In the genomic region with DNA sequence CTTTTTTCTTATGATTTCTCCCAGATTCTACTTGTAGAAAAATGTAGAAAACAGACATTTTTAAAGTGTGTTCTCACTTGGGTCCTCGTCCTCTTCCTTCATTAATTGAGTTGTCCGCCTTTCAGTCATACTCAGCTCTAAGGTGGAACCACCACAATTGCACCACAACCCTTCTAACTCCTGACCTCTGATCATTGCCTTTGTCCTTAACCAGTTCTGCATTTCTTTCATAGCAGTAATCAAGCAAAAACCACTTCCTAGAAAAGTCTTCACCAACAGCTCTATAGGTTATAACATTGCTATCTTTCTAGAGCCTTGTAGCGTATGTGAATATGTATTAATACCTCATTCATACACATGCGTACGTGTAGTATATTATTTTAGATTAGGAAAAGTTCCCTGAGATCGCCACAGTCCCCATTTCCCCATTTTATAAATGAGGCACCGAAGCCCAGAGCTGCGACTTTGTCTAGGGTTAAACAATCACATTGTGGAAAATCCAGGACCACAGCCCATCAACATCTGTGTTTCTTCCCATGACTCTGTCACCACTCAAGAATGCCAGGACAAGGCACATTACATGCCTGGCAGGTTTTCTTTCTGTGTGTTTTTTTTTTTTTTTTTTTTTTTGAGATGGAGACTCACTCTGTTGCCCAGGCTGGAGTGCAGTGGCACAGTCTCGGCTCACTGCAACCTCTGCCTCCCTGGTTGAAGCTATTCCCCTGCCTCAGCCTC, we compare ENCODE assay signal across 31 cellular contexts.
DNase-seq lines count a peak whose midpoint lies in the region; ATAC-seq and TF ChIP-seq lines count a peak whose summit lies in the region.
"Had no signal": no experiment of that assay in that cellular context is flagged by ENCODE, and none has a peak within 500 bp of the region (broad histone marks: within the 10 kb centered on the region; RNA-seq: fewer than 3 reads in every experiment).

No MANE protein-coding gene starts in this region.

- H3K27ac ChIP-seq in upper lobe of right lung = no peak overlapping the region
- H3K27ac ChIP-seq in ovary = no peak overlapping the region
- H3K27ac ChIP-seq: 22Rv1, C4-2B, lower lobe of right lung, parathyroid adenoma, right atrium auricular region had no signal

- intact Hi-C loops in upper lobe of right lung (cut with DNase I) = no loop called here
- intact Hi-C loops in ovary (cut with DNase I) = no loop called here
- intact Hi-C loops in head of caudate nucleus (cut with DNase I) = no loop called here

- ATAC-seq in upper lobe of right lung = peak; percentile 58
- ATAC-seq: esophagus mucosa; HepG2; lower lobe of right lung; Right ventricle myocardium inferior; stimulated activated naive CD8-positive, alpha-beta T cell treated with anti-CD3 and anti-CD28 coated beads, Interleukin-15, Interleukin-2, amounts not matched to agents 100 U/mL and 50 U/mL, for 24 hours had no signal

- H3K36me3 ChIP-seq in upper lobe of right lung = no peaks in the 10 kb centered on the region
- H3K36me3 ChIP-seq in ovary = no peaks in the 10 kb centered on the region
- H3K36me3 ChIP-seq: lower lobe of right lung, right atrium auricular region had no signal

- H3K4me3 ChIP-seq in upper lobe of right lung (no peak overlapping the region), ovary (no peak overlapping the region)
- H3K4me3 ChIP-seq: lower lobe of right lung, right atrium auricular region, smooth muscle cell had no signal

- H3K9me3 ChIP-seq in upper lobe of right lung (no peaks in the 10 kb centered on the region), ovary (no peaks in the 10 kb centered on the region)
- H3K9me3 ChIP-seq: lower lobe of right lung, right atrium auricular region, SK-N-SH had no signal

- peak; percentile 20 for DNase-seq in DMS53 (lab: John Stamatoyannopoulos, UW)
- DNase-seq in DMS53 treated with DMSO at 0.1 percent for 48 hours (lab: John Stamatoyannopoulos, UW; ENCODE audit: unreplicated experiment) = no peak
- peak; percentile 83 for DNase-seq in NOMO-1 treated with dmso at 0.1 percent for 144 hours (lab: John Stamatoyannopoulos, UW; ENCODE audit: unreplicated experiment)
- peak; percentile 67 for DNase-seq in islet precursor cell
- DNase-seq in upper lobe of right lung = no peak
- DNase-seq in ovary = no peak
- DNase-seq in mesenteric fat pad (ENCODE audit: low spot score) = no peak
- DNase-seq in head of caudate nucleus = no peak
- DNase-seq: activated CD4-positive, alpha-beta memory T cell treated with anti-CD3 and anti-CD28 coated beads, Interleukin-2, amount 10 ng/mL, durations not matched to agents 7 days and 5 days; activated CD4-positive, CD25-positive, alpha-beta regulatory T cell treated with anti-CD3 and anti-CD28 coated beads, Interleukin-2, amount 50 U/mL, for 72 hours; activated CD8-positive, alpha-beta memory T cell treated with anti-CD3 and anti-CD28 coated beads, Interleukin-2, amount 50 U/mL, for 48 hours; activated naive CD4-positive, alpha-beta T cell treated with Interleukin-2 at 50 U/mL for 16 hours; dermis blood vessel endothelial cell; glutamatergic neuron; H9; Karpas-422; lower lobe of right lung; NCI-H1092; NCI-H187; NCI-H510A; SK-N-SH; stimulated activated naive CD8-positive, alpha-beta T cell treated with anti-CD3 and anti-CD28 coated beads, Interleukin-15, Interleukin-2, amounts not matched to agents 100 U/mL and 50 U/mL, for 24 hours; T-helper 2 cell had no signal

- WGBS in ovary, 3 donors = 94 to 95% (median 95%) methylated on average over 9 of the region's 9 CpGs

- no peaks in the 10 kb centered on the region for H3K4me1 ChIP-seq in upper lobe of right lung
- H3K4me1 ChIP-seq in ovary (ENCODE audit: insufficient read depth) = no peaks in the 10 kb centered on the region
- H3K4me1 ChIP-seq: lower lobe of right lung, parathyroid adenoma, right atrium auricular region had no signal

- TF ChIP-seq CTCF in upper lobe of right lung (IDR thresholded peaks at IDR 0.05) (no peak), ovary (IDR thresholded peaks at IDR 0.05) (no peak)

- TF ChIP-seq EP300 in ovary (IDR thresholded peaks at IDR 0.05) = no peak

- TF ChIP-seq POLR2A in ovary (IDR thresholded peaks at IDR 0.05) = no peak

- H3K27me3 ChIP-seq in upper lobe of right lung (no peaks in the 10 kb centered on the region), ovary (no peaks in the 10 kb centered on the region)
- H3K27me3 ChIP-seq: right atrium auricular region had no signal

Comparison
In these comparisons a context has a peak if more than half of its experiments do, and no peak if none do; other contexts are left out.
1. DNase-seq: peak in DMS53 (single experiment), NOMO-1 treated with dmso at 0.1 percent for 144 hours (single experiment) and islet precursor cell (single experiment); none in DMS53 treated with DMSO at 0.1 percent for 48 hours (single experiment), upper lobe of right lung (single experiment), ovary (0 of 5), mesenteric fat pad (single experiment) and head of caudate nucleus (0 of 42).